ENCODE assay signal across 27 cellular contexts in the genomic region with DNA sequence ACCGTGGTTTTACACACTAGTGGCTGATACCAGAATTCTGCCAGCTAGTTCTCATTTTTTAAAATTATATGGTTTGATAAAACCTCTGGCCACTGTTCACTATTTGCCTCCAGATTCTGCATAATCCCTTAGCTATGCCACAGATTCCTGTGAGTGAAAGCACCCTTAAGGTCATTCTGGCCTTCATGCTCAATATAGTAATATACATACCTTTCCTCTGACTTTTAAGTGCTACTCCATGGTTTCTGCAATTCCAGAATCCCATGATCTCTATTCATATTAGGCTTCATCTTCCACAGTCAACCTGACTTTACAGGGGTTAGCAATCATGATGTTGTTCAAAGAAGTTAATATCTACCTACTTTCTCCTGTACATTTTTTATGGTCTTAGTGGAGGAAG.
A peak's percentile ranks its signal among the peaks of the same experiment; 100 is the strongest.
DNase-seq lines count a peak whose midpoint lies in the region; ATAC-seq, FAIRE-seq and TF ChIP-seq lines count a peak whose summit lies in the region.
"Had no signal": no experiment of that assay in that cellular context is flagged by ENCODE, and none has a peak within 500 bp of the region (broad histone marks: within the 10 kb centered on the region; RNA-seq: fewer than 3 reads in every experiment).

No MANE protein-coding gene starts in this region.

- H3K27ac ChIP-seq in IMR-90 (ENCODE audit: insufficient read depth, low read length) (no peak overlapping the region), dorsolateral prefrontal cortex (no peak overlapping the region)
- H3K27ac ChIP-seq: A549, lower lobe of right lung, Peyer's patch, SK-N-MC, spleen had no signal

- H3K36me3 ChIP-seq in IMR-90 (ENCODE audit: control insufficient read depth, insufficient read depth, low read length) (no peaks in the 10 kb centered on the region), bronchial epithelial cell (ENCODE audit: control insufficient read depth, insufficient read depth, low read length) (no peaks in the 10 kb centered on the region)
- H3K36me3 ChIP-seq: lower lobe of right lung, Peyer's patch, spleen had no signal

- no peak for FAIRE-seq in bronchial epithelial cell (lab: Jason Lieb, UNC)
- FAIRE-seq: A549, colon, urothelium cell line had no signal

- H4K8ac ChIP-seq in IMR-90 (ENCODE audit: low read depth in 2 of 2, low read length in 2 of 2): no peak overlapping the region

- H3K14ac ChIP-seq in IMR-90 (replicated peaks; ENCODE audit: low read depth, low read length): no peak overlapping the region

- no peak overlapping the region for H2AFZ ChIP-seq in IMR-90 (replicated peaks; ENCODE audit: low read length, poor library complexity)

- H2AK9ac ChIP-seq in IMR-90 (replicated peaks; ENCODE audit: low read depth, low read length, poor library complexity): no peak overlapping the region

- no peaks in the 10 kb centered on the region for H4K20me1 ChIP-seq in IMR-90 (ENCODE audit: insufficient read depth, low read length)

- no peak overlapping the region for H3K23ac ChIP-seq in IMR-90 (ENCODE audit: low read depth, low read length)

- POLR2A ChIA-PET in IMR-90 (lab: Charles Lee; ENCODE audit: unreplicated experiment) (no interaction called here), T-cell (lab: Charles Lee) (no interaction called here)

- no peaks in the 10 kb centered on the region for H3K9me3 ChIP-seq in IMR-90 (ENCODE audit: control insufficient read depth, insufficient read depth, low read length)
- H3K9me3 ChIP-seq: A549, lower lobe of right lung, Peyer's patch, spleen had no signal

- H2BK15ac ChIP-seq in IMR-90 (ENCODE audit: low read depth, low read length): no peak overlapping the region

- no peaks in the 10 kb centered on the region for H3K79me1 ChIP-seq in IMR-90 (ENCODE audit: low read depth in 1 of 2, low read length in 2 of 2)

- no peak overlapping the region for H4K5ac ChIP-seq in IMR-90 (ENCODE audit: low read depth, low read length)

- H3K9me1 ChIP-seq in IMR-90 (ENCODE audit: insufficient read depth, low read length): no peaks in the 10 kb centered on the region

- TF ChIP-seq CTCF in AG09319 (IDR thresholded peaks at IDR 0.05; ENCODE audit: low read depth, low read length) (no peak), IMR-90 (conservative IDR thresholded peaks at IDR 0.05; ENCODE audit: low read depth, low read length) (no peak), bronchial epithelial cell (IDR thresholded peaks at IDR 0.05; ENCODE audit: insufficient read depth, low read length, severe bottlenecking) (no peak), dorsolateral prefrontal cortex (IDR thresholded peaks at IDR 0.05 in 54 of 56, conservative IDR thresholded peaks at IDR 0.05 in 2 of 56; ENCODE audit: low read depth in 1 of 56, partially characterized antibody in 56 of 56) (no peak)

- no peak overlapping the region for H2BK5ac ChIP-seq in IMR-90 (ENCODE audit: low read depth, low read length, poor library complexity, severe bottlenecking)

- no peaks in the 10 kb centered on the region for H3K36me3 Mint-ChIP-seq in T-cell
- H3K36me3 Mint-ChIP-seq: activated naive CD4-positive, alpha-beta T cell treated with anti-CD3 and anti-CD28 coated beads, Interleukin-2, amount 50 U/mL, for 72 hours; brain; CD4-positive, CD25-positive, alpha-beta regulatory T cell had no signal

- CTCF ChIA-PET in IMR-90 (lab: Yijun Ruan, JAX) (no interaction called here), T-cell (lab: Charles Lee) (no interaction called here)

- no peak for TF ChIP-seq RAD21 in IMR-90 (IDR thresholded peaks at IDR 0.05; ENCODE audit: low read length)

- no peak overlapping the region for H3K9ac ChIP-seq in IMR-90 (ENCODE audit: low read depth, low read length)

- in situ Hi-C loops in IMR-90 (cut with MboI; ENCODE audit: low sequenced_read_pairs): no loop called here

- H2BK20ac ChIP-seq in IMR-90 (ENCODE audit: low read depth, low read length): peak overlapping the region; percentile 8; the same call in 1 of the 2 replicates

- no peak overlapping the region for H2BK120ac ChIP-seq in IMR-90 (ENCODE audit: low read depth, low read length)

- WGBS in IMR-90 (ENCODE audit: extremely low coverage in 2 of 2, insufficient read length in 1 of 2), 2 experiments: no CpG with 5 or more reads among the region's 1 CpG

- H3K27me3 ChIP-seq in IMR-90 (ENCODE audit: control insufficient read depth, insufficient read depth, low read length) (no peaks in the 10 kb centered on the region), bronchial epithelial cell (ENCODE audit: control insufficient read depth, insufficient read depth, low read length) (no peaks in the 10 kb centered on the region), dorsolateral prefrontal cortex (peaks cover 0 to under 1% (median 0%) of the 10 kb centered on the region in 45 donors)
- H3K27me3 ChIP-seq: Peyer's patch, spleen had no signal

- no peak overlapping the region for H3K4me3 ChIP-seq in IMR-90 (ENCODE audit: insufficient read depth, low read depth, low read length)
- no peak overlapping the region for H3K4me3 ChIP-seq in bronchial epithelial cell (ENCODE audit: low read depth, low read length)
- H3K4me3 ChIP-seq in dorsolateral prefrontal cortex: no peak overlapping the region
- H3K4me3 ChIP-seq: A549, lower lobe of right lung, Peyer's patch, SK-N-MC, spleen had no signal

- no peak overlapping the region for H3K4me2 ChIP-seq in IMR-90 (ENCODE audit: low read depth, low read length)
- H3K4me2 ChIP-seq: A549 had no signal

- no peaks in the 10 kb centered on the region for H3K4me1 Mint-ChIP-seq in T-cell
- H3K4me1 Mint-ChIP-seq: CD4-positive, CD25-positive, alpha-beta regulatory T cell had no signal

- no peak overlapping the region for H4K91ac ChIP-seq in IMR-90 (ENCODE audit: insufficient read depth, low read depth, low read length)

- no peak overlapping the region for H3K4ac ChIP-seq in IMR-90 (ENCODE audit: low read depth, low read length)

- no TSS peak for BruUV-seq in IMR-90 (replicated peaks; lab: Mats Ljungman, UMichigan)

- dilution Hi-C loops in IMR-90 (cut with HindIII; ENCODE audit: low sequenced_read_pairs, unreplicated experiment): no loop called here

- H3K27me3 Mint-ChIP-seq in T-cell: peaks cover 0 to 20% of the 10 kb centered on the region in 2 donors
- H3K27me3 Mint-ChIP-seq: CD4-positive, CD25-positive, alpha-beta regulatory T cell had no signal

- H3K27ac Mint-ChIP-seq in T-cell: no peak overlapping the region
- H3K27ac Mint-ChIP-seq: activated naive CD4-positive, alpha-beta T cell treated with anti-CD3 and anti-CD28 coated beads, Interleukin-2, amount 50 U/mL, for 72 hours; activated T-helper 1 cell treated with anti-CD3 and anti-CD28 coated beads, Interleukin-12 subunit alpha, Interleukin-12 subunit beta, Interleukin-2, Interleukin-4 antibody, amounts not matched to agents 30 ng/mL and 10 ng/mL and 1 ng/mL, durations not matched to agents 14 hours and 24 hours and 36 hours; brain; CD4-positive, CD25-positive, alpha-beta regulatory T cell had no signal

- no peak overlapping the region; the same call in 1 of the 2 replicates for H3K18ac ChIP-seq in IMR-90 (ENCODE audit: low read depth, low read length)

- H3K4me1 ChIP-seq in IMR-90 (ENCODE audit: control insufficient read depth, insufficient read depth, low read length): peaks cover 2% of the 10 kb centered on the region; the same call in 1 of the 2 replicates
- H3K4me1 ChIP-seq: A549, lower lobe of right lung, Peyer's patch, spleen had no signal

- no peak for TF ChIP-seq POLR2A in IMR-90 (IDR thresholded peaks at IDR 0.05; ENCODE audit: low read depth, low read length)

- no peak overlapping the region for H2AK5ac ChIP-seq in IMR-90 (ENCODE audit: low read depth, low read length)

- DNase-seq in AG09319 (ENCODE audit: extremely low read depth, low read depth) (peak; percentile 24), IMR-90 (peak; percentile 79), bronchial epithelial cell (ENCODE audit: low read depth) (peak; percentile 8), kidney glomerular epithelial cell (lab: John Stamatoyannopoulos, UW) (peak; percentile 19), T-cell (no peak), dorsolateral prefrontal cortex (no peak), NCI-H2029 (lab: John Stamatoyannopoulos, UW) (no peak)
- DNase-seq in stimulated activated naive CD4-positive, alpha-beta T cell (lab: John Stamatoyannopoulos, UW): no peak
- DNase-seq: CD4-positive, CD25-positive, alpha-beta regulatory T cell; GOT3; hippocampal formation; islet precursor cell; lower lobe of right lung; NCI-H1930; NK-92 treated with Interleukin-12 subunit alpha and Interleukin-12 subunit beta, amount 100 ng/mL, for 24 hours; Peyer's patch; spleen; stimulated activated CD4-positive, alpha-beta T cell treated with anti-CD3 and anti-CD28 coated beads, Interleukin-4, amount 100 ng/mL, for 4 hours; T1000 had no signal

- H3K4me3 Mint-ChIP-seq in T-cell: no peak overlapping the region
- H3K4me3 Mint-ChIP-seq: activated T-helper 1 cell treated with anti-CD3 and anti-CD28 coated beads, Interleukin-12 subunit alpha, Interleukin-12 subunit beta, Interleukin-2, Interleukin-4 antibody, amounts not matched to agents 30 ng/mL and 10 ng/mL and 1 ng/mL, durations not matched to agents 14 hours and 24 hours and 36 hours; brain; CD4-positive, CD25-positive, alpha-beta regulatory T cell had no signal

- H3K9me3 Mint-ChIP-seq in T-cell: no peaks in the 10 kb centered on the region
- H3K9me3 Mint-ChIP-seq: activated naive CD4-positive, alpha-beta T cell treated with anti-CD3 and anti-CD28 coated beads, Interleukin-2, amount 50 U/mL, for 72 hours; activated T-helper 1 cell treated with anti-CD3 and anti-CD28 coated beads, Interleukin-12 subunit alpha, Interleukin-12 subunit beta, Interleukin-2, Interleukin-4 antibody, amounts not matched to agents 30 ng/mL and 10 ng/mL and 1 ng/mL, durations not matched to agents 14 hours and 24 hours and 36 hours had no signal

- intact Hi-C loops in IMR-90 (cut with micrococcal nuclease) (no loop called here), dorsolateral prefrontal cortex (cut with DNase I) (no loop called here)

- no peak overlapping the region for H3K56ac ChIP-seq in IMR-90 (ENCODE audit: extremely low read depth, insufficient read depth, low read length)

- ATAC-seq in IMR-90 (ENCODE audit: low read depth): peak; percentile 72
- no peak for ATAC-seq in T-cell (replicated peaks in 1 of 4)
- ATAC-seq: A549; activated CD4-positive, CD25-positive, alpha-beta regulatory T cell treated with anti-CD3 and anti-CD28 coated beads, Interleukin-2, amount 50 U/mL, for 24 hours; activated naive CD4-positive, alpha-beta T cell treated with anti-CD3 and anti-CD28 coated beads, Interleukin-2, amount 50 U/mL, for 72 hours; lower lobe of right lung had no signal

TF ChIP-seq in IMR-90, 13 proteins besides CTCF, POLR2A, EP300 and RAD21 (continues in another document):
- TF ChIP-seq ELK1 (IDR thresholded peaks at IDR 0.05; ENCODE audit: borderline replicate concordance, low read depth, low read length) (no peak), FOS (IDR thresholded peaks at IDR 0.05; ENCODE audit: low read depth, low read length) (no peak)

Comparison
In these comparisons a context has a peak if more than half of its experiments do, and no peak if none do; other contexts are left out.
1. DNase-seq: peak in AG09319 (single experiment), IMR-90 (single experiment), bronchial epithelial cell (single experiment) and kidney glomerular epithelial cell (single experiment); none in T-cell (0 of 34), dorsolateral prefrontal cortex (0 of 10), NCI-H2029 (single experiment) and stimulated activated naive CD4-positive, alpha-beta T cell (0 of 6).